ENCODE assay signal across 24 cellular contexts in genomic region chr15:88083828-88084760, GRCh38.
A peak's percentile ranks its signal among the peaks of the same experiment; 100 is the strongest.
DNase-seq lines count a peak whose midpoint lies in the region; TF ChIP-seq lines count a peak whose summit lies in the region.
"Had no signal": no experiment of that assay in that cellular context is flagged by ENCODE, and none has a peak within 500 bp of the region (broad histone marks: within the 10 kb centered on the region; RNA-seq: fewer than 3 reads in every experiment).

No MANE protein-coding gene starts in this region.

- H3K27me3 Mint-ChIP-seq in CD8-positive, alpha-beta memory T cell = peaks cover 2 to 3% of the 10 kb centered on the region in 2 donors
- H3K27me3 Mint-ChIP-seq: activated B cell treated with CpG ODN at 0.5 μM for 24 hours; activated CD4-positive, alpha-beta memory T cell treated with anti-CD3 and anti-CD28 coated beads, Interleukin-2, amount 10 ng/mL, durations not matched to agents 7 days and 5 days had no signal

- H3K4me3 ChIP-seq in BLaER1 treated with 17β-estradiol and CSF1 and Interleukin-3, amounts not matched to agents 10 nM and 100 nM = no peak overlapping the region
- H3K4me3 ChIP-seq in fibroblast of pulmonary artery (replicated peaks; ENCODE audit: low read depth, low read length) = no peak overlapping the region
- no peak overlapping the region for H3K4me3 ChIP-seq in CD8-positive, alpha-beta memory T cell (ENCODE audit: low read length)
- H3K4me3 ChIP-seq: adrenal gland, SJSA1, tibial nerve had no signal

- peak overlapping the region; percentile 16 to 61 (median 45); a peak in 17 of 22 replicates for H3K4me2 ChIP-seq in BLaER1 treated with 17β-estradiol and CSF1 and Interleukin-3, amounts not matched to agents 10 nM and 100 nM

- no peaks in the 10 kb centered on the region for H3K9me3 Mint-ChIP-seq in CD8-positive, alpha-beta memory T cell
- H3K9me3 Mint-ChIP-seq: activated B cell treated with CpG ODN at 0.5 μM for 24 hours; activated CD4-positive, alpha-beta memory T cell treated with anti-CD3 and anti-CD28 coated beads, Interleukin-2, amount 10 ng/mL, durations not matched to agents 7 days and 5 days; central memory CD8-positive, alpha-beta T cell; mesothelial cell of epicardium; natural killer cell treated with Interleukin-12 subunit alpha and Interleukin-12 subunit beta and Interleukin-15 and Interleukin-18, amount 100 ng/mL, for 72 hours had no signal

- no peak overlapping the region for H3K27ac ChIP-seq in BLaER1 treated with 17β-estradiol and CSF1 and Interleukin-3, amounts not matched to agents 10 nM and 100 nM
- no peak overlapping the region for H3K27ac ChIP-seq in CD8-positive, alpha-beta memory T cell (ENCODE audit: low read depth, low read length)
- H3K27ac ChIP-seq: adrenal gland, SJSA1 had no signal

- H3K27ac Mint-ChIP-seq in CD8-positive, alpha-beta memory T cell = peak overlapping the region in 1 of 8 donors; percentile 16
- H3K27ac Mint-ChIP-seq: activated B cell treated with CpG ODN at 0.5 μM for 24 hours; activated CD4-positive, alpha-beta memory T cell treated with anti-CD3 and anti-CD28 coated beads, Interleukin-2, amount 10 ng/mL, durations not matched to agents 7 days and 5 days; B cell; mesothelial cell of epicardium; natural killer cell treated with Interleukin-12 subunit alpha and Interleukin-12 subunit beta and Interleukin-15 and Interleukin-18, amount 100 ng/mL, for 72 hours had no signal

- H3K36me3 Mint-ChIP-seq in CD8-positive, alpha-beta memory T cell = no peaks in the 10 kb centered on the region
- H3K36me3 Mint-ChIP-seq: mesothelial cell of epicardium; natural killer cell treated with Interleukin-12 subunit alpha and Interleukin-12 subunit beta and Interleukin-15 and Interleukin-18, amount 100 ng/mL, for 72 hours had no signal

- no peak overlapping the region for H3K9ac ChIP-seq in BLaER1 treated with 17β-estradiol and CSF1 and Interleukin-3, amounts not matched to agents 10 nM and 100 nM

- no peaks in the 10 kb centered on the region for H3K4me1 Mint-ChIP-seq in CD8-positive, alpha-beta memory T cell
- H3K4me1 Mint-ChIP-seq: activated B cell treated with CpG ODN at 0.5 μM for 24 hours; activated CD4-positive, alpha-beta memory T cell treated with anti-CD3 and anti-CD28 coated beads, Interleukin-2, amount 10 ng/mL, durations not matched to agents 7 days and 5 days; B cell; central memory CD8-positive, alpha-beta T cell had no signal

- TF ChIP-seq CTCF in fibroblast of pulmonary artery (IDR thresholded peaks at IDR 0.05; ENCODE audit: low read length, missing control alignments) = no peak

- H3K36me3 ChIP-seq in BLaER1 treated with 17β-estradiol and CSF1 and Interleukin-3, amounts not matched to agents 10 nM and 100 nM = no peaks in the 10 kb centered on the region
- H3K36me3 ChIP-seq in CD8-positive, alpha-beta memory T cell (ENCODE audit: insufficient read depth, low read length) = no peaks in the 10 kb centered on the region
- H3K36me3 ChIP-seq: adrenal gland, SJSA1, tibial nerve had no signal

- POLR2A ChIA-PET in CD8-positive, alpha-beta memory T cell (lab: Charles Lee) = no interaction called here

- DNase-seq in NOMO-1 treated with DMSO at 0.1 percent for 48 hours (lab: John Stamatoyannopoulos, UW; ENCODE audit: unreplicated experiment) (peak; percentile 15), fibroblast of pulmonary artery (ENCODE audit: low read depth) (peak; percentile 0), stromal cell of bone marrow (ENCODE audit: low read depth) (peak; percentile 27), germinal center (ENCODE audit: low spot score) (no peak)
- no peak for DNase-seq in stimulated activated CD4-positive, alpha-beta T cell treated with anti-CD3 and anti-CD28 coated beads, Interleukin-2, amount 100 ng/mL, for 48 hours
- DNase-seq in CD8-positive, alpha-beta memory T cell = no peak
- DNase-seq: activated B cell treated with CpG ODN at 0.5 μM for 24 hours; activated CD4-positive, alpha-beta memory T cell treated with anti-CD3 and anti-CD28 coated beads, Interleukin-2, amount 10 ng/mL, durations not matched to agents 7 days and 5 days; activated gamma-delta T cell; activated T-cell treated with anti-CD3 and anti-CD28 coated beads for 4 hours; adrenal gland; Caco-2; GOT3; NCI-H1694 treated with DMSO at 0.1 percent for 48 hours; NCI-H345; stimulated activated CD4-positive, alpha-beta T cell treated with anti-CD3 and anti-CD28 coated beads, Interleukin-2, amount 100 ng/mL, for 24 hours; stimulated activated naive CD4-positive, alpha-beta T cell had no signal

- H3K4me1 ChIP-seq in BLaER1 treated with 17β-estradiol and CSF1 and Interleukin-3, amounts not matched to agents 10 nM and 100 nM = peaks cover 9 to 15% (median 12%) of the 10 kb centered on the region in 10 experiments; a peak in 18 of 20 replicates
- no peaks in the 10 kb centered on the region for H3K4me1 ChIP-seq in CD8-positive, alpha-beta memory T cell (ENCODE audit: insufficient read depth, low read length)
- H3K4me1 ChIP-seq: adrenal gland, Caco-2, SJSA1 had no signal

- H3K9me3 ChIP-seq in BLaER1 treated with 17β-estradiol and CSF1 and Interleukin-3, amounts not matched to agents 10 nM and 100 nM (replicated peaks in 1 of 11) = no peaks in the 10 kb centered on the region
- no peaks in the 10 kb centered on the region for H3K9me3 ChIP-seq in CD8-positive, alpha-beta memory T cell (ENCODE audit: low read length)
- H3K9me3 ChIP-seq: adrenal gland, Caco-2, SJSA1, tibial nerve had no signal

- no peaks in the 10 kb centered on the region for H3K27me3 ChIP-seq in BLaER1 treated with 17β-estradiol and CSF1 and Interleukin-3, amounts not matched to agents 10 nM and 100 nM
- H3K27me3 ChIP-seq in CD8-positive, alpha-beta memory T cell (ENCODE audit: insufficient read depth, low read length, poor library complexity, severe bottlenecking) = no peaks in the 10 kb centered on the region
- H3K27me3 ChIP-seq: adrenal gland, SJSA1, tibial nerve had no signal

- H3K4me3 Mint-ChIP-seq in CD8-positive, alpha-beta memory T cell = no peak overlapping the region
- H3K4me3 Mint-ChIP-seq: activated B cell treated with CpG ODN at 0.5 μM for 24 hours; activated CD4-positive, alpha-beta memory T cell treated with anti-CD3 and anti-CD28 coated beads, Interleukin-2, amount 10 ng/mL, durations not matched to agents 7 days and 5 days; B cell; central memory CD8-positive, alpha-beta T cell; mesothelial cell of epicardium; natural killer cell treated with Interleukin-12 subunit alpha and Interleukin-12 subunit beta and Interleukin-15 and Interleukin-18, amount 100 ng/mL, for 72 hours had no signal

- CTCF ChIA-PET in CD8-positive, alpha-beta memory T cell (lab: Charles Lee) = no interaction called here

- no peaks in the 10 kb centered on the region for H4K20me1 ChIP-seq in BLaER1 treated with 17β-estradiol and CSF1 and Interleukin-3, amounts not matched to agents 10 nM and 100 nM

Comparison
In these comparisons a context has a peak if more than half of its experiments do, and no peak if none do; other contexts are left out.
1. DNase-seq: peak in NOMO-1 treated with DMSO at 0.1 percent for 48 hours (single experiment), fibroblast of pulmonary artery (single experiment) and stromal cell of bone marrow (single experiment); none in germinal center (single experiment), stimulated activated CD4-positive, alpha-beta T cell treated with anti-CD3 and anti-CD28 coated beads, Interleukin-2, amount 100 ng/mL, for 48 hours (0 of 2) and CD8-positive, alpha-beta memory T cell (0 of 5).